ENCODE assay signal across 7 cellular contexts in genomic region chr10:71270301-71270777, GRCh38. TPM values are rescaled to one million over a fixed set of nuclear protein-coding genes. Genes with fewer than 3 reads are reported as not detected.
DNase-seq lines count a peak whose midpoint lies in the region; ATAC-seq and TF ChIP-seq lines count a peak whose summit lies in the region.

No MANE protein-coding gene starts in this region.

- peaks cover 73% of the 10 kb centered on the region for H3K4me1 Mint-ChIP-seq in chondrocyte (ENCODE audit: low read depth)

- no peaks in the 10 kb centered on the region for H3K9me3 ChIP-seq in ES-I3 (ENCODE audit: control insufficient read depth, insufficient read depth, low read length)

- H3K4me1 ChIP-seq in ES-I3 (ENCODE audit: insufficient read depth, low read length) = peaks cover 30% of the 10 kb centered on the region

- in situ Hi-C loops in KBM-7 (cut with MboI; ENCODE audit: low pct_unique_long_range_greater_than_20kb, low sequenced_read_pairs) = no loop called here

- TF ChIP-seq CTCF in chondrocyte (IDR thresholded peaks at IDR 0.05) = peak; percentile 79

- ATAC-seq in GM21529 (IDR thresholded peaks at IDR 0.05; ENCODE audit: unreplicated experiment) = no peak

- peak overlapping the region; percentile 17; the same call in 1 of the 2 replicates for H3K9ac ChIP-seq in ES-I3 (ENCODE audit: low read depth, low read length)

- peak overlapping the region; percentile 99 for H3K27ac Mint-ChIP-seq in chondrocyte (ENCODE audit: unreplicated experiment)

- DNase-seq in KBM-7 = peak; percentile 73
- DNase-seq in RKO (ENCODE audit: low spot score) = peak; percentile 81
- DNase-seq in chondrocyte (ENCODE audit: low spot score) = no peak
- peak; percentile 91 for DNase-seq in left kidney (ENCODE audit: low read depth, low spot score)
- peak; percentile 70 for DNase-seq in stromal cell of bone marrow (ENCODE audit: low read depth)

- H3K4me3 Mint-ChIP-seq in chondrocyte (ENCODE audit: unreplicated experiment) = no peak overlapping the region

- no peaks in the 10 kb centered on the region for H3K36me3 ChIP-seq in ES-I3 (ENCODE audit: insufficient read depth, low read length)

- no peaks in the 10 kb centered on the region for H3K9me3 Mint-ChIP-seq in chondrocyte (ENCODE audit: low read depth)

- no peaks in the 10 kb centered on the region for H3K27me3 Mint-ChIP-seq in chondrocyte (ENCODE audit: low read depth)

- H3K36me3 Mint-ChIP-seq in chondrocyte (ENCODE audit: low read depth) = no peaks in the 10 kb centered on the region

RNA-seq across cellular contexts. Expression of gene SLC29A3, which starts 48.7 kb away (rescaled TPM):
- total RNA-seq in chondrocyte = 2.4 to 3.8 TPM (median 2.7 TPM) in 3 replicates

RNA-seq across cellular contexts. Expression of gene UNC5B, which starts 58.0 kb away (rescaled TPM):
- total RNA-seq in chondrocyte = 36.4 to 61.1 TPM (median 57.9 TPM) in 3 replicates
